ENCODE assay signal across 10 cellular contexts in the genomic region with DNA sequence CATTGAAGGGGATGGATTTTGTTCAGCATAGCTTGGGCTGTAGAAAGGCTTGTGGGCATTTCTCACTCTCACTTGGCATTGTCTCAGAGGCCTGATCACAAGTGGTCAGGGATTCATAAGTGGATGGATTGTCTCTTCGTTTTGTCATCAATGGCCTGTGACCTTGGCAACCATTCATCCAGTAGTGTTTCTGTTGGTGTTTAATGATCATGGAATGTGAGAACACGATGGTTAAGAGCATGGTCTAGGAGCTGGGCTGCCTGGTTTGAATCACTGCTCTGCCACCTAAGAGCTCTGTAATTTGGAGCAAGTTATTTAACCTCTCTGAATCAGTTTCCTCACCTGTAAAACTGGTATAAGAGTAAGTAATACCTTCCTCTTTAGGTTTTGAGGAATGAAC.
DNase-seq lines count a peak whose midpoint lies in the region; ATAC-seq, FAIRE-seq and TF ChIP-seq lines count a peak whose summit lies in the region.
"Had no signal": no experiment of that assay in that cellular context is flagged by ENCODE, and none has a peak within 500 bp of the region (broad histone marks: within the 10 kb centered on the region; RNA-seq: fewer than 3 reads in every experiment).

No MANE protein-coding gene starts in this region.

- peak overlapping the region; percentile 92 for H3K27ac ChIP-seq in ACC112 (ENCODE audit: low read depth, low read length)
- H3K27ac ChIP-seq in hepatocyte: no peak overlapping the region
- no peak overlapping the region for H3K27ac ChIP-seq in small intestine (ENCODE audit: low read depth in 1 of 2, low read length in 1 of 2)

- TF ChIP-seq POLR2A in GM12891 (IDR thresholded peaks at IDR 0.05; ENCODE audit: low read depth, low read length): no peak

- H3K4me3 ChIP-seq in ACC112 (ENCODE audit: low read depth, low read length) (no peak overlapping the region; the same call in 1 of the 2 replicates), foreskin fibroblast (ENCODE audit: low read depth in 1 of 2, low read length in 2 of 2) (no peak overlapping the region), hepatocyte (no peak overlapping the region), small intestine (ENCODE audit: low read depth in 1 of 2, low read length in 2 of 2) (no peak overlapping the region)

- no peaks in the 10 kb centered on the region for H4K20me1 ChIP-seq in hepatocyte (ENCODE audit: insufficient read depth, poor library complexity, severe bottlenecking)

- TF ChIP-seq CTCF in foreskin fibroblast (IDR thresholded peaks at IDR 0.05; ENCODE audit: low read depth, low read length) (no peak), hepatocyte (IDR thresholded peaks at IDR 0.05; ENCODE audit: poor library complexity) (no peak)

- WGBS in hepatocyte (ENCODE audit: low lambda C conversion rate, missing lambda C conversion rate): 60% methylated on average over 2 of the region's 2 CpGs
- WGBS in small intestine, 3 donors: 20 to 40% (median 33%) methylated on average over 2 of the region's 2 CpGs

- H3K4me1 ChIP-seq in ACC112 (ENCODE audit: control insufficient read depth, insufficient read depth, low read length, unreplicated experiment) (peaks cover 25% of the 10 kb centered on the region), hepatocyte (ENCODE audit: insufficient read depth) (peaks cover 17% of the 10 kb centered on the region), small intestine (ENCODE audit: control insufficient read depth in 2 of 2, insufficient read depth in 1 of 2, low read depth in 1 of 2, low read length in 1 of 2) (no peaks in the 10 kb centered on the region)

- H3K9me3 ChIP-seq in hepatocyte (ENCODE audit: low read depth) (no peaks in the 10 kb centered on the region), small intestine (ENCODE audit: control insufficient read depth, low read depth) (no peaks in the 10 kb centered on the region)

- H3K79me2 ChIP-seq in ACC112 (ENCODE audit: control insufficient read depth, insufficient read depth, low read length, unreplicated experiment) (no peaks in the 10 kb centered on the region), hepatocyte (no peaks in the 10 kb centered on the region)

- no peak for DNase-seq in GM12891 (ENCODE audit: insufficient read length, low spot score)
- DNase-seq in RCC 7860 (ENCODE audit: low spot score): peak; percentile 95
- peak; percentile 88 to 90 for DNase-seq in foreskin fibroblast
- no peak for DNase-seq in hepatocyte (ENCODE audit: low spot score)
- DNase-seq in cortex of kidney (lab: John Stamatoyannopoulos, UW): no peak
- DNase-seq in small intestine: no peak
- DNase-seq: activated effector memory CD4-positive, alpha-beta T cell treated with anti-CD3 and anti-CD28 coated beads, Interleukin-2, amount 50 U/mL, for 16 hours; erythroblast had no signal

- H3K27me3 ChIP-seq in ACC112 (ENCODE audit: insufficient read depth, low read length) (no peaks in the 10 kb centered on the region), hepatocyte (no peaks in the 10 kb centered on the region), small intestine (ENCODE audit: control insufficient read depth in 2 of 2, insufficient read depth in 2 of 2, low read length in 2 of 2) (no peaks in the 10 kb centered on the region)

- H3K36me3 ChIP-seq in ACC112 (ENCODE audit: insufficient read depth, low read length) (no peaks in the 10 kb centered on the region), hepatocyte (replicated peaks; ENCODE audit: insufficient read depth, low read depth) (no peaks in the 10 kb centered on the region), small intestine (ENCODE audit: control insufficient read depth in 2 of 2, insufficient read depth in 2 of 2, low read length in 2 of 2) (no peaks in the 10 kb centered on the region)

- no peaks in the 10 kb centered on the region for H3K9me2 ChIP-seq in hepatocyte (replicated peaks; ENCODE audit: insufficient read depth)

- ATAC-seq in GM21529 (IDR thresholded peaks at IDR 0.05; ENCODE audit: unreplicated experiment): no peak

- H3K4me2 ChIP-seq in hepatocyte: no peak overlapping the region

- FAIRE-seq in GM12891 (lab: Jason Lieb, UNC): peak; percentile 91
- FAIRE-seq in RCC 7860 (lab: Jason Lieb, UNC): peak; percentile 85
- FAIRE-seq in small intestine (lab: Jason Lieb, UNC): no peak

- no peak overlapping the region for H2AFZ ChIP-seq in ACC112 (ENCODE audit: low read length, unreplicated experiment)
- no peak overlapping the region for H2AFZ ChIP-seq in hepatocyte

TF ChIP-seq in GM12891, 5 proteins besides CTCF, POLR2A, EP300 and RAD21:
- TF ChIP-seq PAX5 (IDR thresholded peaks at IDR 0.05; ENCODE audit: insufficient read depth, low read length, severe bottlenecking) (no peak), POLR2AphosphoS5 (IDR thresholded peaks at IDR 0.05; ENCODE audit: low read depth, low read length) (peak; percentile 40; the same call in 1 of the 2 replicates)

Comparison
In these comparisons a context has a peak if more than half of its experiments do, and no peak if none do; other contexts are left out.
1. DNase-seq: peak in RCC 7860 (single experiment) and foreskin fibroblast (2 of 2); none in GM12891 (single experiment), hepatocyte (single experiment), cortex of kidney (single experiment) and small intestine (single experiment).